In the genomic region with DNA sequence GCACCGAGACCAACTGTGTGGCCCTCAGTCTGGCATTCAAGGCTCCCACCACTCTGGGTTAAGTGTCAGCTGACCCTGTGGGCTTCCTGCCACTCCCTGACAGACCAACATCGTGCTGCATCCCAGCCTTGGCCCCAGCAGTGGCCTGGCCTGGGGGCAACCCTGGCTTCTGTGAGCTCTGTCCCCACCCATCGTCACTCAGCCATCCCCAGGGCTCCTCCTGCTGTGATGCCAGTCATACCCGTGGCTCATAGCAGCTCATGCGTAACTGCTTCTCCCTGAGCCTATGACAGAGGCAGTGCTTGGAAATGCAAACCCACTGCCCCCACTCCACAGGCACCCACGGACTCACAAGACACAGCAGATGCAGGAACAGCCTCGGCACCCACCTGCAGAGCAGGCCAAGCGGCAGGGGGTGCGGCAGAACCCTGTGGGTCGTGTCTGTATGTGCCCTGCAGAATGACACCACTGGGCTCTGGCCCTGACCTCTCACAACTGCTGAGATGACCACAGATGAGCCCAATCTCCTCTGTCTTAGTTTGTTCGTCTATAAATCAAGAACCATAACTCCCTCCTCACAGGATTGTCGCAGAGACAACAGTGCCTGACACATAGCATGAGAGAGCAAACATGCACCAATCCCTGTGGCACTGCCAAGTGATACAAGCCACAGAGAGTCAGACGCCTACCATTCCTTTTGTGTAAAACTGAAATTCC, we compare ENCODE assay signal across 2 cellular contexts.
TF ChIP-seq lines count a peak whose summit lies in the region.

No MANE protein-coding gene starts in this region.

TF ChIP-seq in HEK293, 187 proteins besides CTCF, POLR2A, EP300 and RAD21 (continued from another document):
- TF ChIP-seq KLF8 (tag by site-specific recombination; IDR thresholded peaks at IDR 0.05) (no peak), GLIS1 (tag by site-specific recombination; IDR thresholded peaks at IDR 0.05) (peak; percentile 25), ZFHX2 (tag by site-specific recombination; conservative IDR thresholded peaks at IDR 0.05) (0 out of 2 replicates have a peak, but pooled peaks have one; percentile 18), ZNF2 (tag by site-specific recombination; IDR thresholded peaks at IDR 0.05) (no peak), ZNF555 (tag by site-specific recombination; conservative IDR thresholded peaks at IDR 0.05) (no peak), ZNF600 (tag by site-specific recombination; IDR thresholded peaks at IDR 0.05) (0 out of 2 replicates have a peak, but pooled peaks have one; percentile 11), ZFP41 (tag by site-specific recombination; IDR thresholded peaks at IDR 0.05; ENCODE audit: borderline replicate concordance) (no peak), SETDB1 (IDR thresholded peaks at IDR 0.05; ENCODE audit: insufficient read length, low read length) (peak; percentile 16), OSR2 (tag by site-specific recombination; IDR thresholded peaks at IDR 0.05) (no peak), ZBTB21 (tag by site-specific recombination; IDR thresholded peaks at IDR 0.05) (no peak), HOXD13 (CRISPR knock-in tag; IDR thresholded peaks at IDR 0.05; ENCODE audit: borderline replicate concordance) (no peak), KLF1 (tag by site-specific recombination; IDR thresholded peaks at IDR 0.05) (peak; percentile 45; the same call in 1 of the 2 replicates), ZIC2 (tag by site-specific recombination; IDR thresholded peaks at IDR 0.05) (peak; percentile 79)
- TF ChIP-seq, protein P1, sequence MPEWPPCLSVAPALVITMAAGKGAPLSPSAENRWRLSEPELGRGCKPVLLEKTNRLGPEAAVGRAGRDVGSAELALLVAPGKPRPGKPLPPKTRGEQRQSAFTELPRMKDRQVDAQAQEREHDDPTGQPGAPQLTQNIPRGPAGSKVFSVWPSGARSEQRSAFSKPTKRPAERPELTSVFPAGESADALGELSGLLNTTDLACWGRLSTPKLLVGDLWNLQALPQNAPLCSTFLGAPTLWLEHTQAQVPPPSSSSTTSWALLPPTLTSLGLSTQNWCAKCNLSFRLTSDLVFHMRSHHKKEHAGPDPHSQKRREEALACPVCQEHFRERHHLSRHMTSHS (tag by site-specific recombination; IDR thresholded peaks at IDR 0.05) = no peak
- TF ChIP-seq, protein P2, sequence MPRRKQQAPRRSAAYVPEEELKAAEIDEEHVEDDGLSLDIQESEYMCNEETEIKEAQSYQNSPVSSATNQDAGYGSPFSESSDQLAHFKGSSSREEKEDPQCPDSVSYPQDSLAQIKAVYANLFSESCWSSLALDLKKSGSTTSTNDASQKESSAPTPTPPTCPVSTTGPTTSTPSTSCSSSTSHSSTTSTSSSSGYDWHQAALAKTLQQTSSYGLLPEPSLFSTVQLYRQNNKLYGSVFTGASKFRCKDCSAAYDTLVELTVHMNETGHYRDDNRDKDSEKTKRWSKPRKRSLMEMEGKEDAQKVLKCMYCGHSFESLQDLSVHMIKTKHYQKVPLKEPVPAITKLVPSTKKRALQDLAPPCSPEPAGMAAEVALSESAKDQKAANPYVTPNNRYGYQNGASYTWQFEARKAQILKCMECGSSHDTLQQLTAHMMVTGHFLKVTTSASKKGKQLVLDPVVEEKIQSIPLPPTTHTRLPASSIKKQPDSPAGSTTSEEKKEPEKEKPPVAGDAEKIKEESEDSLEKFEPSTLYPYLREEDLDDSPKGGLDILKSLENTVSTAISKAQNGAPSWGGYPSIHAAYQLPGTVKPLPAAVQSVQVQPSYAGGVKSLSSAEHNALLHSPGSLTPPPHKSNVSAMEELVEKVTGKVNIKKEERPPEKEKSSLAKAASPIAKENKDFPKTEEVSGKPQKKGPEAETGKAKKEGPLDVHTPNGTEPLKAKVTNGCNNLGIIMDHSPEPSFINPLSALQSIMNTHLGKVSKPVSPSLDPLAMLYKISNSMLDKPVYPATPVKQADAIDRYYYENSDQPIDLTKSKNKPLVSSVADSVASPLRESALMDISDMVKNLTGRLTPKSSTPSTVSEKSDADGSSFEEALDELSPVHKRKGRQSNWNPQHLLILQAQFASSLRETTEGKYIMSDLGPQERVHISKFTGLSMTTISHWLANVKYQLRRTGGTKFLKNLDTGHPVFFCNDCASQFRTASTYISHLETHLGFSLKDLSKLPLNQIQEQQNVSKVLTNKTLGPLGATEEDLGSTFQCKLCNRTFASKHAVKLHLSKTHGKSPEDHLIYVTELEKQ (tag by site-specific recombination; IDR thresholded peaks at IDR 0.05; ENCODE audit: borderline replicate concordance) = no peak

TF ChIP-seq in SK-N-SH treated with all-trans-retinoic acid at 6 μM for 48 hours, 23 proteins besides CTCF, POLR2A, EP300 and RAD21 (continued from another document):
- TF ChIP-seq, protein P3, sequence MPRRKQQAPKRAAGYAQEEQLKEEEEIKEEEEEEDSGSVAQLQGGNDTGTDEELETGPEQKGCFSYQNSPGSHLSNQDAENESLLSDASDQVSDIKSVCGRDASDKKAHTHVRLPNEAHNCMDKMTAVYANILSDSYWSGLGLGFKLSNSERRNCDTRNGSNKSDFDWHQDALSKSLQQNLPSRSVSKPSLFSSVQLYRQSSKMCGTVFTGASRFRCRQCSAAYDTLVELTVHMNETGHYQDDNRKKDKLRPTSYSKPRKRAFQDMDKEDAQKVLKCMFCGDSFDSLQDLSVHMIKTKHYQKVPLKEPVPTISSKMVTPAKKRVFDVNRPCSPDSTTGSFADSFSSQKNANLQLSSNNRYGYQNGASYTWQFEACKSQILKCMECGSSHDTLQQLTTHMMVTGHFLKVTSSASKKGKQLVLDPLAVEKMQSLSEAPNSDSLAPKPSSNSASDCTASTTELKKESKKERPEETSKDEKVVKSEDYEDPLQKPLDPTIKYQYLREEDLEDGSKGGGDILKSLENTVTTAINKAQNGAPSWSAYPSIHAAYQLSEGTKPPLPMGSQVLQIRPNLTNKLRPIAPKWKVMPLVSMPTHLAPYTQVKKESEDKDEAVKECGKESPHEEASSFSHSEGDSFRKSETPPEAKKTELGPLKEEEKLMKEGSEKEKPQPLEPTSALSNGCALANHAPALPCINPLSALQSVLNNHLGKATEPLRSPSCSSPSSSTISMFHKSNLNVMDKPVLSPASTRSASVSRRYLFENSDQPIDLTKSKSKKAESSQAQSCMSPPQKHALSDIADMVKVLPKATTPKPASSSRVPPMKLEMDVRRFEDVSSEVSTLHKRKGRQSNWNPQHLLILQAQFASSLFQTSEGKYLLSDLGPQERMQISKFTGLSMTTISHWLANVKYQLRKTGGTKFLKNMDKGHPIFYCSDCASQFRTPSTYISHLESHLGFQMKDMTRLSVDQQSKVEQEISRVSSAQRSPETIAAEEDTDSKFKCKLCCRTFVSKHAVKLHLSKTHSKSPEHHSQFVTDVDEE (CRISPR knock-in tag; IDR thresholded peaks at IDR 0.05) = no peak
- TF ChIP-seq ZC3H10 (CRISPR knock-in tag; IDR thresholded peaks at IDR 0.05) = no peak
- TF ChIP-seq TCF4 (CRISPR knock-in tag; IDR thresholded peaks at IDR 0.05; ENCODE audit: borderline replicate concordance) = no peak
- TF ChIP-seq, protein P4, sequence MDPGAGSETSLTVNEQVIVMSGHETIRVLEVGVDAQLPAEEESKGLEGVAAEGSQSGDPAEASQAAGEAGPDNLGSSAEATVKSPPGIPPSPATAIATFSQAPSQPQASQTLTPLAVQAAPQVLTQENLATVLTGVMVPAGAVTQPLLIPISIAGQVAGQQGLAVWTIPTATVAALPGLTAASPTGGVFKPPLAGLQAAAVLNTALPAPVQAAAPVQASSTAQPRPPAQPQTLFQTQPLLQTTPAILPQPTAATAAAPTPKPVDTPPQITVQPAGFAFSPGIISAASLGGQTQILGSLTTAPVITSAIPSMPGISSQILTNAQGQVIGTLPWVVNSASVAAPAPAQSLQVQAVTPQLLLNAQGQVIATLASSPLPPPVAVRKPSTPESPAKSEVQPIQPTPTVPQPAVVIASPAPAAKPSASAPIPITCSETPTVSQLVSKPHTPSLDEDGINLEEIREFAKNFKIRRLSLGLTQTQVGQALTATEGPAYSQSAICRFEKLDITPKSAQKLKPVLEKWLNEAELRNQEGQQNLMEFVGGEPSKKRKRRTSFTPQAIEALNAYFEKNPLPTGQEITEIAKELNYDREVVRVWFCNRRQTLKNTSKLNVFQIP (CRISPR knock-in tag; IDR thresholded peaks at IDR 0.05; ENCODE audit: borderline replicate concordance, low read depth) = no peak
- TF ChIP-seq ESRRG (CRISPR knock-in tag; IDR thresholded peaks at IDR 0.05) = no peak
- TF ChIP-seq, protein P5, sequence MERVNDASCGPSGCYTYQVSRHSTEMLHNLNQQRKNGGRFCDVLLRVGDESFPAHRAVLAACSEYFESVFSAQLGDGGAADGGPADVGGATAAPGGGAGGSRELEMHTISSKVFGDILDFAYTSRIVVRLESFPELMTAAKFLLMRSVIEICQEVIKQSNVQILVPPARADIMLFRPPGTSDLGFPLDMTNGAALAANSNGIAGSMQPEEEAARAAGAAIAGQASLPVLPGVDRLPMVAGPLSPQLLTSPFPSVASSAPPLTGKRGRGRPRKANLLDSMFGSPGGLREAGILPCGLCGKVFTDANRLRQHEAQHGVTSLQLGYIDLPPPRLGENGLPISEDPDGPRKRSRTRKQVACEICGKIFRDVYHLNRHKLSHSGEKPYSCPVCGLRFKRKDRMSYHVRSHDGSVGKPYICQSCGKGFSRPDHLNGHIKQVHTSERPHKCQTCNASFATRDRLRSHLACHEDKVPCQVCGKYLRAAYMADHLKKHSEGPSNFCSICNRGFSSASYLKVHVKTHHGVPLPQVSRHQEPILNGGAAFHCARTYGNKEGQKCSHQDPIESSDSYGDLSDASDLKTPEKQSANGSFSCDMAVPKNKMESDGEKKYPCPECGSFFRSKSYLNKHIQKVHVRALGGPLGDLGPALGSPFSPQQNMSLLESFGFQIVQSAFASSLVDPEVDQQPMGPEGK (CRISPR knock-in tag; IDR thresholded peaks at IDR 0.05; ENCODE audit: borderline replicate concordance) = no peak
- TF ChIP-seq TOX (CRISPR knock-in tag; IDR thresholded peaks at IDR 0.05; ENCODE audit: borderline replicate concordance) = no peak
- TF ChIP-seq ISL1 (CRISPR knock-in tag; IDR thresholded peaks at IDR 0.05) = no peak
- TF ChIP-seq ZFP3 (CRISPR knock-in tag; IDR thresholded peaks at IDR 0.05) = no peak
- no peak for TF ChIP-seq SNAI2 (CRISPR knock-in tag; IDR thresholded peaks at IDR 0.05)
- no peak for TF ChIP-seq CSDC2 (CRISPR knock-in tag; IDR thresholded peaks at IDR 0.05)
- no peak for TF ChIP-seq OSR1 (CRISPR knock-in tag; IDR thresholded peaks at IDR 0.05)
- TF ChIP-seq PPARA (CRISPR knock-in tag; IDR thresholded peaks at IDR 0.05; ENCODE audit: borderline replicate concordance) = no peak
- TF ChIP-seq BACH2 (CRISPR knock-in tag; IDR thresholded peaks at IDR 0.05; ENCODE audit: borderline replicate concordance) = no peak
- TF ChIP-seq, protein P6, sequence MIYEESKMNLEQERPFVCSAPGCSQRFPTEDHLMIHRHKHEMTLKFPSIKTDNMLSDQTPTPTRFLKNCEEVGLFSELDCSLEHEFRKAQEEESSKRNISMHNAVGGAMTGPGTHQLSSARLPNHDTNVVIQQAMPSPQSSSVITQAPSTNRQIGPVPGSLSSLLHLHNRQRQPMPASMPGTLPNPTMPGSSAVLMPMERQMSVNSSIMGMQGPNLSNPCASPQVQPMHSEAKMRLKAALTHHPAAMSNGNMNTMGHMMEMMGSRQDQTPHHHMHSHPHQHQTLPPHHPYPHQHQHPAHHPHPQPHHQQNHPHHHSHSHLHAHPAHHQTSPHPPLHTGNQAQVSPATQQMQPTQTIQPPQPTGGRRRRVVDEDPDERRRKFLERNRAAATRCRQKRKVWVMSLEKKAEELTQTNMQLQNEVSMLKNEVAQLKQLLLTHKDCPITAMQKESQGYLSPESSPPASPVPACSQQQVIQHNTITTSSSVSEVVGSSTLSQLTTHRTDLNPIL (CRISPR knock-in tag; IDR thresholded peaks at IDR 0.05; ENCODE audit: low read depth) = no peak
- TF ChIP-seq RARB (CRISPR knock-in tag; IDR thresholded peaks at IDR 0.05) = no peak
- no peak for TF ChIP-seq ZNF565 (CRISPR knock-in tag; conservative IDR thresholded peaks at IDR 0.05; ENCODE audit: low read depth)
TF ChIP-seq in SK-N-SH treated with all-trans-retinoic acid at 6 μM for 48 hours: peak in this region for 0.
